In the genomic region with DNA sequence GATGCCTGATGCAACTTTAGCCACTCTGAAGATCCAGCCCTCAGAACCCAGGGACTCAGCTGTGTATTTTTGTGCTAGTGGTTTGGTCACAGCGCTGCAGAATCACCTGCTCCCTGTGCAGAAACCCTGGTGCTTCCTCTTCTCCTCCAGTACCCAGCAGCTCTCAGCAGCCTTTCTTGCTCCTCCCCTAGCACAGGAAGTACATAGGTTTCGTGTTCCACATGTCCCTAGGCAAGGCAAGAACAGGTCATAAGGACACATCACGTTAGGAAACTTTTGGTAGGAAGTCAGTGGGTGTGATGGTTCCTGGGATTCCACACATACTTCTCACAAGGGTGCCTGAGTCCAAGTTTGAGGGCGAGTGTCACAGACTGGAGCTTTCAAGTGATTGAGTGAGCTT, we compare ENCODE assay signal across 9 cellular contexts.
DNase-seq lines count a peak whose midpoint lies in the region; ATAC-seq and TF ChIP-seq lines count a peak whose summit lies in the region.
"Had no signal": no experiment of that assay in that cellular context is flagged by ENCODE, and none has a peak within 500 bp of the region (broad histone marks: within the 10 kb centered on the region; RNA-seq: fewer than 3 reads in every experiment).

No MANE protein-coding gene starts in this region.

- H3K9me3 ChIP-seq in PC-9 (ENCODE audit: insufficient read depth, low read depth): no peaks in the 10 kb centered on the region
- H3K9me3 ChIP-seq: A549 had no signal

- intact Hi-C loops in PC-9 (cut with micrococcal nuclease; ENCODE audit: unreplicated experiment): no loop called here

- H3K9me2 ChIP-seq in PC-9 (ENCODE audit: insufficient read depth): no peaks in the 10 kb centered on the region

- H3K27me3 ChIP-seq in PC-9 (ENCODE audit: insufficient read depth, low read depth): no peaks in the 10 kb centered on the region

- DNase-seq in activated CD4-positive, CD25-positive, alpha-beta regulatory T cell (lab: John Stamatoyannopoulos, UW): no peak
- DNase-seq in PC-9 (peak; percentile 44 to 64), iris pigment epithelial cell (ENCODE audit: low read depth) (peak; percentile 55), DMS 273 treated with DMSO at 0.1 percent for 48 hours (lab: John Stamatoyannopoulos, UW) (no peak), substantia nigra (lab: John Stamatoyannopoulos, UW) (no peak)
- no peak for DNase-seq in activated CD8-positive, alpha-beta memory T cell treated with anti-CD3 and anti-CD28 coated beads, Interleukin-2, amount 50 U/mL, for 4 hours

- POLR2A ChIA-PET in PC-9 (lab: Charles Lee; ENCODE audit: unreplicated experiment): interaction anchor here (0.6 to 0.7 kb wide), 3 partner anchors 24 to 806 kb away, joined by 4 read pairs; no protein-coding TSS in a partner anchor

- no TSS peak for BruUV-seq in PC-9 (replicated peaks; lab: Mats Ljungman, UMichigan)

- H3K27ac ChIP-seq in PC-9 (no peak overlapping the region), substantia nigra (ENCODE audit: low read depth, low read length, poor library complexity, severe bottlenecking) (no peak overlapping the region)

- peaks cover 35% of the 10 kb centered on the region for H3K4me1 ChIP-seq in PC-9 (replicated peaks; ENCODE audit: insufficient read depth)

- H3F3A ChIP-seq in PC-9 (ENCODE audit: insufficient read depth, low read depth): peaks cover 6% of the 10 kb centered on the region; the same call in 1 of the 2 replicates

- H3K79me2 ChIP-seq in PC-9 (ENCODE audit: low read depth): no peaks in the 10 kb centered on the region

- no peak overlapping the region for H2AFZ ChIP-seq in PC-9

- no peak overlapping the region for H3K4me3 ChIP-seq in PC-9
- H3K4me3 ChIP-seq: A549 had no signal

- no peaks in the 10 kb centered on the region for H4K20me1 ChIP-seq in PC-9 (ENCODE audit: insufficient read depth)

- ATAC-seq in activated CD4-positive, CD25-positive, alpha-beta regulatory T cell treated with anti-CD3 and anti-CD28 coated beads, Interleukin-2, amount 50 U/mL, for 24 hours: peak; percentile 30 to 39
- ATAC-seq in HG02884 (IDR thresholded peaks at IDR 0.05; ENCODE audit: unreplicated experiment): peak; percentile 65
- ATAC-seq: A549 had no signal

- CTCF ChIA-PET in PC-9 (lab: Charles Lee): no interaction called here

- TF ChIP-seq CTCF in PC-9 (conservative IDR thresholded peaks at IDR 0.05): no peak

- no peaks in the 10 kb centered on the region for H3K36me3 ChIP-seq in PC-9 (ENCODE audit: low read depth)

- H3K4me2 ChIP-seq in PC-9: no peak overlapping the region
- H3K4me2 ChIP-seq: A549 had no signal

Comparison
In these comparisons a context has a peak if more than half of its experiments do, and no peak if none do; other contexts are left out.
1. DNase-seq: peak in PC-9 (2 of 2) and iris pigment epithelial cell (single experiment); none in activated CD4-positive, CD25-positive, alpha-beta regulatory T cell (0 of 4), DMS 273 treated with DMSO at 0.1 percent for 48 hours (single experiment), substantia nigra (0 of 49) and activated CD8-positive, alpha-beta memory T cell treated with anti-CD3 and anti-CD28 coated beads, Interleukin-2, amount 50 U/mL, for 4 hours (single experiment).